1 cellular context compared by ENCODE assay signal in the genomic region with DNA sequence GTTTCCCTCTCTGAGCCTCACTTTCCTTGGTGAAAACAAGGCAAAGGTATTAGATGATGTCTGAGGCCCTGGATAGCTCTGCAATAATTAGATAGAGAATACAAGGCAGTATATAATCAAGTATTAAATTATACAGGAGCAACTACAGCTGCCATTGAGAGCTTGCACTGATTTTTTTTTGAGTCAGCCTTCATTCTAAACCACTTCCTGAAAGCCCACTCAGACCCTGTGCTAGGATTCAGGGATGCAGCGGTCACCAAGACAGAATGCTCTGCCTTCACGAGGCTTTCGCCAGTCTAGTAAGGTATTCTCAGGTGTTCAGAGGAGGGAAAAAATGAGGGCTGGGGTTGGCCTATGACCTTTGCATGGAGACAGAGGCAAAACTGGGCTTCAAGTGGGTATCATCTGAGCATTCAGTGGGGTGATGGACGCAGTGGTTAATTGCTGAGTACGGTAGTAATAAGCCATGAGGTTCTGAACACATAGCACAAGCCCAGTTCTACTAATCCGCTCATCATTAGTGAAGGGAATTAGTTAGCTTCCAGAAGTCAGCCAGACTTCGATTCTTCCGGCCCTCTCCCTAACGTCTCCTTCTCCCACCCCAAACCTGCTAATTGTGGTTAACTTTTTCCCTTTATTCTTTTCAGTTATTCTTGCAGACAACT.
TF ChIP-seq lines count a peak whose summit lies in the region.

No MANE protein-coding gene starts in this region.

TF ChIP-seq in GM23338, 12 proteins besides CTCF, POLR2A, EP300 and RAD21 (continued from another document):
- TF ChIP-seq CREB1 (CRISPR knock-in tag; IDR thresholded peaks at IDR 0.05; ENCODE audit: low read depth) (no peak), NANOG (IDR thresholded peaks at IDR 0.05; ENCODE audit: borderline replicate concordance) (no peak), STAT1 (IDR thresholded peaks at IDR 0.05; ENCODE audit: unreplicated experiment) (no peak)
- TF ChIP-seq, protein P1, sequence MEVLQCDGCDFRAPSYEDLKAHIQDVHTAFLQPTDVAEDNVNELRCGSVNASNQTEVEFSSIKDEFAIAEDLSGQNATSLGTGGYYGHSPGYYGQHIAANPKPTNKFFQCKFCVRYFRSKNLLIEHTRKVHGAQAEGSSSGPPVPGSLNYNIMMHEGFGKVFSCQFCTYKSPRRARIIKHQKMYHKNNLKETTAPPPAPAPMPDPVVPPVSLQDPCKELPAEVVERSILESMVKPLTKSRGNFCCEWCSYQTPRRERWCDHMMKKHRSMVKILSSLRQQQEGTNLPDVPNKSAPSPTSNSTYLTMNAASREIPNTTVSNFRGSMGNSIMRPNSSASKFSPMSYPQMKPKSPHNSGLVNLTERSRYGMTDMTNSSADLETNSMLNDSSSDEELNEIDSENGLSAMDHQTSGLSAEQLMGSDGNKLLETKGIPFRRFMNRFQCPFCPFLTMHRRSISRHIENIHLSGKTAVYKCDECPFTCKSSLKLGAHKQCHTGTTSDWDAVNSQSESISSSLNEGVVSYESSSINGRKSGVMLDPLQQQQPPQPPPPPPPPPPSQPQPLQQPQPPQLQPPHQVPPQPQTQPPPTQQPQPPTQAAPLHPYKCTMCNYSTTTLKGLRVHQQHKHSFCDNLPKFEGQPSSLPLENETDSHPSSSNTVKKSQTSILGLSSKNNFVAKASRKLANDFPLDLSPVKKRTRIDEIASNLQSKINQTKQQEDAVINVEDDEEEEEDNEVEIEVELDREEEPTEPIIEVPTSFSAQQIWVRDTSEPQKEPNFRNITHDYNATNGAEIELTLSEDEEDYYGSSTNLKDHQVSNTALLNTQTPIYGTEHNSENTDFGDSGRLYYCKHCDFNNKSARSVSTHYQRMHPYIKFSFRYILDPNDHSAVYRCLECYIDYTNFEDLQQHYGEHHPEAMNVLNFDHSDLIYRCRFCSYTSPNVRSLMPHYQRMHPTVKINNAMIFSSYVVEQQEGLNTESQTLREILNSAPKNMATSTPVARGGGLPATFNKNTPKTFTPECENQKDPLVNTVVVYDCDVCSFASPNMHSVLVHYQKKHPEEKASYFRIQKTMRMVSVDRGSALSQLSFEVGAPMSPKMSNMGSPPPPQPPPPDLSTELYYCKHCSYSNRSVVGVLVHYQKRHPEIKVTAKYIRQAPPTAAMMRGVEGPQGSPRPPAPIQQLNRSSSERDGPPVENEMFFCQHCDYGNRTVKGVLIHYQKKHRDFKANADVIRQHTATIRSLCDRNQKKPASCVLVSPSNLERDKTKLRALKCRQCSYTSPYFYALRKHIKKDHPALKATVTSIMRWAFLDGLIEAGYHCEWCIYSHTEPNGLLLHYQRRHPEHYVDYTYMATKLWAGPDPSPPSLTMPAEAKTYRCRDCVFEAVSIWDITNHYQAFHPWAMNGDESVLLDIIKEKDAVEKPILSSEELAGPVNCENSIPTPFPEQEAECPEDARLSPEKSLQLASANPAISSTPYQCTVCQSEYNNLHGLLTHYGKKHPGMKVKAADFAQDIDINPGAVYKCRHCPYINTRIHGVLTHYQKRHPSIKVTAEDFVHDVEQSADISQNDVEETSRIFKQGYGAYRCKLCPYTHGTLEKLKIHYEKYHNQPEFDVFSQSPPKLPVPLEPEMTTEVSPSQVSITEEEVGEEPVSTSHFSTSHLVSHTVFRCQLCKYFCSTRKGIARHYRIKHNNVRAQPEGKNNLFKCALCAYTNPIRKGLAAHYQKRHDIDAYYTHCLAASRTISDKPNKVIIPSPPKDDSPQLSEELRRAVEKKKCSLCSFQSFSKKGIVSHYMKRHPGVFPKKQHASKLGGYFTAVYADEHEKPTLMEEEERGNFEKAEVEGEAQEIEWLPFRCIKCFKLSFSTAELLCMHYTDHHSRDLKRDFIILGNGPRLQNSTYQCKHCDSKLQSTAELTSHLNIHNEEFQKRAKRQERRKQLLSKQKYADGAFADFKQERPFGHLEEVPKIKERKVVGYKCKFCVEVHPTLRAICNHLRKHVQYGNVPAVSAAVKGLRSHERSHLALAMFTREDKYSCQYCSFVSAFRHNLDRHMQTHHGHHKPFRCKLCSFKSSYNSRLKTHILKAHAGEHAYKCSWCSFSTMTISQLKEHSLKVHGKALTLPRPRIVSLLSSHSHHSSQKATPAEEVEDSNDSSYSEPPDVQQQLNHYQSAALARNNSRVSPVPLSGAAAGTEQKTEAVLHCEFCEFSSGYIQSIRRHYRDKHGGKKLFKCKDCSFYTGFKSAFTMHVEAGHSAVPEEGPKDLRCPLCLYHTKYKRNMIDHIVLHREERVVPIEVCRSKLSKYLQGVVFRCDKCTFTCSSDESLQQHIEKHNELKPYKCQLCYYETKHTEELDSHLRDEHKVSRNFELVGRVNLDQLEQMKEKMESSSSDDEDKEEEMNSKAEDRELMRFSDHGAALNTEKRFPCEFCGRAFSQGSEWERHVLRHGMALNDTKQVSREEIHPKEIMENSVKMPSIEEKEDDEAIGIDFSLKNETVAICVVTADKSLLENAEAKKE (CRISPR knock-in tag; IDR thresholded peaks at IDR 0.05) = no peak
